ENCODE assay signal across 8 cellular contexts in genomic region chr14:94568186-94568585, GRCh38. TPM values are rescaled to one million over a fixed set of nuclear protein-coding genes. Genes with fewer than 3 reads are reported as not detected.
"Had no signal": no experiment of that assay in that cellular context is flagged by ENCODE, and none has a peak within 500 bp of the region (broad histone marks: within the 10 kb centered on the region; RNA-seq: fewer than 3 reads in every experiment).

No MANE protein-coding gene starts in this region.

- ATAC-seq: GM23338, HepG2 had no signal

- DNase-seq: H9, HCEC 1CT had no signal

- H3K27ac ChIP-seq: HL-60 had no signal

- H3K4me3 ChIP-seq: GM23338 had no signal

RNA-seq across cellular contexts. Expression of gene SERPINA4, which starts 6.9 kb away (rescaled TPM):
- total RNA-seq: GM23338, H1, H9, HT1080 had no signal
- polyA plus RNA-seq: GM23338, H1, IgD-negative memory B cell had no signal

RNA-seq across cellular contexts. Expression of gene SERPINA5, which starts 13.0 kb away (rescaled TPM):
- total RNA-seq: HT1080 had no signal
- polyA plus RNA-seq: IgD-negative memory B cell had no signal

RNA-seq across cellular contexts. Expression of gene SERPINA3, which starts 44.0 kb away (rescaled TPM):
- total RNA-seq: GM23338, H1, H9, HT1080 had no signal
- polyA plus RNA-seq: GM23338, H1, IgD-negative memory B cell had no signal

RNA-seq across cellular contexts. Expression of gene SERPINA12, which starts 58.9 kb away (rescaled TPM):
- total RNA-seq: GM23338, H1, H9, HepG2, HT1080 had no signal
- polyA plus RNA-seq: GM23338, H1, IgD-negative memory B cell had no signal
